ENCODE assay signal across 1 cellular context in the genomic region with DNA sequence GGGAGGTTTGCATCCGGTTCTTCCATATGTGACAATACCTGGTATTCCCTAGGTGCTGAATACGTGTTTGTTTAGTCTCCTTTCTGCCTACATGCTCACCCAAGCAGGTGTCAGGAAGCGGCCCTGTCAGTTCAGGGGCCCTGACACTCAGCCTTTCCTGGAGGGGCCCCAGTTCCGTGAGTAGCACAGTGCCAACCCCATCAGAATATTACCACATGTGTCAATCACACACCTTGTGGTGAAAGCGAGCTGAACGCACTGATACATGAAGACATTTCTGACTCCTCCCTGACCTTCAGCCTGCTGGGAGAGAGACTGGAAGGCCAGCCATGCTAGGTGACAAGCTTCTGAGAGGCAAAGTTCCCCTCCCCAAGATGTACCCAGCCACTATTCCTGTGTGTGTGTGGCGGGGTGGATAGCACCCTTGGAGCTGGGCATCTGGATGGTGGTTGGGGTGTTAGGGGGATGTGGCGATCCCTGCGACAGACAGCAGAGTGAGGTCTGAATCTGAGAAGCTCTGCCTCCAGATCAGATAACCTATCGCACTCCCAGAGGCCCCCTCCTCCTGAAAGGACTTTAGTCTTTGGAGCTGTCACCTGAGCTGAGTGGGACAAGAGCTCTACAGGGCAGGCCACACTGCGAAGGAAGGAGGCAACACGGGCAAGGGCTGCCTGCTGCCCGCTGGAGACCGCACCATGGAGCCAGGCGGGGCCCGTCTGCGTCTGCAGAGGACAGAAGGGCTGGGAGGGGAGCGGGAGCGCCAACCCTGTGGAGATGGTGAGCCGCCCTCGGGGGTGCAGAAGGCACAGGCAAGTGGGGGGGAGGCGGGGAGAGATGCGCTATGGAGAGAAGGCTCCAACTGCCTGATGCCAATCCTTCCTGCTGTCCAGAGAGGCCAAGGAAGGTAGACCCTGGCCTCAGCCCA.
A peak's percentile ranks its signal among the peaks of the same experiment; 100 is the strongest.
TF ChIP-seq lines count a peak whose summit lies in the region.

A gene with protein sequence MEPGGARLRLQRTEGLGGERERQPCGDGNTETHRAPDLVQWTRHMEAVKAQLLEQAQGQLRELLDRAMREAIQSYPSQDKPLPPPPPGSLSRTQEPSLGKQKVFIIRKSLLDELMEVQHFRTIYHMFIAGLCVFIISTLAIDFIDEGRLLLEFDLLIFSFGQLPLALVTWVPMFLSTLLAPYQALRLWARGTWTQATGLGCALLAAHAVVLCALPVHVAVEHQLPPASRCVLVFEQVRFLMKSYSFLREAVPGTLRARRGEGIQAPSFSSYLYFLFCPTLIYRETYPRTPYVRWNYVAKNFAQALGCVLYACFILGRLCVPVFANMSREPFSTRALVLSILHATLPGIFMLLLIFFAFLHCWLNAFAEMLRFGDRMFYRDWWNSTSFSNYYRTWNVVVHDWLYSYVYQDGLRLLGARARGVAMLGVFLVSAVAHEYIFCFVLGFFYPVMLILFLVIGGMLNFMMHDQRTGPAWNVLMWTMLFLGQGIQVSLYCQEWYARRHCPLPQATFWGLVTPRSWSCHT (plus strand): TSS at position 604 of the 925 bp plus-strand sequence. CDS start 92 bp downstream, at position 696.

TF ChIP-seq in HepG2, 621 proteins besides CTCF, POLR2A, EP300 and RAD21 (continued from another document and continues in another):
- TF ChIP-seq GTF2F1 (IDR thresholded peaks at IDR 0.05; ENCODE audit: low read length) (no peak), PTBP1 (IDR thresholded peaks at IDR 0.05; ENCODE audit: low read depth, low read length, poor library complexity, severe bottlenecking) (no peak), IRF9 (CRISPR knock-in tag; IDR thresholded peaks at IDR 0.05; ENCODE audit: borderline replicate concordance) (0 out of 2 replicates have a peak, but pooled peaks have one; percentile 34), ZNF878 (CRISPR knock-in tag; IDR thresholded peaks at IDR 0.05) (peak; percentile 71; the same call in 1 of the 2 replicates), TFE3 (CRISPR knock-in tag; IDR thresholded peaks at IDR 0.05) (peak; percentile 61; the same call in 1 of the 2 replicates), ZNF333 (CRISPR knock-in tag; IDR thresholded peaks at IDR 0.05; ENCODE audit: borderline replicate concordance) (no peak), TGIF2 (CRISPR knock-in tag; IDR thresholded peaks at IDR 0.05) (peak; percentile 81), MEIS2 (CRISPR knock-in tag; IDR thresholded peaks at IDR 0.05) (peak; percentile 52; the same call in 1 of the 2 replicates), SRF (IDR thresholded peaks at IDR 0.05; ENCODE audit: low read depth, low read length) (peak; percentile 62; the same call in 1 of the 2 replicates), NR2F6 (IDR thresholded peaks at IDR 0.05) (peak; percentile 79), NR2F6 (CRISPR knock-in tag; IDR thresholded peaks at IDR 0.05) (peak; percentile 68), SMAD3 (CRISPR knock-in tag; IDR thresholded peaks at IDR 0.05) (no peak), ZNF883 (CRISPR knock-in tag; IDR thresholded peaks at IDR 0.05; ENCODE audit: not compliant biosample characterization) (peak; percentile 25), ZMYM4 (CRISPR knock-in tag; IDR thresholded peaks at IDR 0.05) (peak; percentile 63; the same call in 1 of the 2 replicates), HIC2 (CRISPR knock-in tag; IDR thresholded peaks at IDR 0.05; ENCODE audit: low read depth) (peak; percentile 74; the same call in 1 of the 2 replicates), SMAD1 (CRISPR knock-in tag; IDR thresholded peaks at IDR 0.05; ENCODE audit: borderline replicate concordance, low read depth) (peak; percentile 58; the same call in 1 of the 2 replicates), TFAP4 (IDR thresholded peaks at IDR 0.05; ENCODE audit: borderline replicate concordance, low read depth) (peak; percentile 68; the same call in 1 of the 2 replicates)
- TF ChIP-seq, protein P1, sequence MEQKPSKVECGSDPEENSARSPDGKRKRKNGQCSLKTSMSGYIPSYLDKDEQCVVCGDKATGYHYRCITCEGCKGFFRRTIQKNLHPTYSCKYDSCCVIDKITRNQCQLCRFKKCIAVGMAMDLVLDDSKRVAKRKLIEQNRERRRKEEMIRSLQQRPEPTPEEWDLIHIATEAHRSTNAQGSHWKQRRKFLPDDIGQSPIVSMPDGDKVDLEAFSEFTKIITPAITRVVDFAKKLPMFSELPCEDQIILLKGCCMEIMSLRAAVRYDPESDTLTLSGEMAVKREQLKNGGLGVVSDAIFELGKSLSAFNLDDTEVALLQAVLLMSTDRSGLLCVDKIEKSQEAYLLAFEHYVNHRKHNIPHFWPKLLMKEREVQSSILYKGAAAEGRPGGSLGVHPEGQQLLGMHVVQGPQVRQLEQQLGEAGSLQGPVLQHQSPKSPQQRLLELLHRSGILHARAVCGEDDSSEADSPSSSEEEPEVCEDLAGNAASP (CRISPR knock-in tag; IDR thresholded peaks at IDR 0.05; ENCODE audit: borderline replicate concordance): peak; percentile 24; the same call in 1 of the 2 replicates
- TF ChIP-seq, protein P2, sequence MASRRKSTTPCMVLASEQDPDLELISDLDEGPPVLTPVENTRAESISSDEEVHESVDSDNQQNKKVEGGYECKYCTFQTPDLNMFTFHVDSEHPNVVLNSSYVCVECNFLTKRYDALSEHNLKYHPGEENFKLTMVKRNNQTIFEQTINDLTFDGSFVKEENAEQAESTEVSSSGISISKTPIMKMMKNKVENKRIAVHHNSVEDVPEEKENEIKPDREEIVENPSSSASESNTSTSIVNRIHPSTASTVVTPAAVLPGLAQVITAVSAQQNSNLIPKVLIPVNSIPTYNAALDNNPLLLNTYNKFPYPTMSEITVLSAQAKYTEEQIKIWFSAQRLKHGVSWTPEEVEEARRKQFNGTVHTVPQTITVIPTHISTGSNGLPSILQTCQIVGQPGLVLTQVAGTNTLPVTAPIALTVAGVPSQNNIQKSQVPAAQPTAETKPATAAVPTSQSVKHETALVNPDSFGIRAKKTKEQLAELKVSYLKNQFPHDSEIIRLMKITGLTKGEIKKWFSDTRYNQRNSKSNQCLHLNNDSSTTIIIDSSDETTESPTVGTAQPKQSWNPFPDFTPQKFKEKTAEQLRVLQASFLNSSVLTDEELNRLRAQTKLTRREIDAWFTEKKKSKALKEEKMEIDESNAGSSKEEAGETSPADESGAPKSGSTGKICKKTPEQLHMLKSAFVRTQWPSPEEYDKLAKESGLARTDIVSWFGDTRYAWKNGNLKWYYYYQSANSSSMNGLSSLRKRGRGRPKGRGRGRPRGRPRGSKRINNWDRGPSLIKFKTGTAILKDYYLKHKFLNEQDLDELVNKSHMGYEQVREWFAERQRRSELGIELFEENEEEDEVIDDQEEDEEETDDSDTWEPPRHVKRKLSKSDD (CRISPR knock-in tag; IDR thresholded peaks at IDR 0.05; ENCODE audit: low read depth): peak; percentile 30; the same call in 1 of the 2 replicates
- TF ChIP-seq, protein P3, sequence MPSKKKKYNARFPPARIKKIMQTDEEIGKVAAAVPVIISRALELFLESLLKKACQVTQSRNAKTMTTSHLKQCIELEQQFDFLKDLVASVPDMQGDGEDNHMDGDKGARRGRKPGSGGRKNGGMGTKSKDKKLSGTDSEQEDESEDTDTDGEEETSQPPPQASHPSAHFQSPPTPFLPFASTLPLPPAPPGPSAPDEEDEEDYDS (CRISPR knock-in tag; IDR thresholded peaks at IDR 0.05): peak; percentile 66
- TF ChIP-seq, protein P4, sequence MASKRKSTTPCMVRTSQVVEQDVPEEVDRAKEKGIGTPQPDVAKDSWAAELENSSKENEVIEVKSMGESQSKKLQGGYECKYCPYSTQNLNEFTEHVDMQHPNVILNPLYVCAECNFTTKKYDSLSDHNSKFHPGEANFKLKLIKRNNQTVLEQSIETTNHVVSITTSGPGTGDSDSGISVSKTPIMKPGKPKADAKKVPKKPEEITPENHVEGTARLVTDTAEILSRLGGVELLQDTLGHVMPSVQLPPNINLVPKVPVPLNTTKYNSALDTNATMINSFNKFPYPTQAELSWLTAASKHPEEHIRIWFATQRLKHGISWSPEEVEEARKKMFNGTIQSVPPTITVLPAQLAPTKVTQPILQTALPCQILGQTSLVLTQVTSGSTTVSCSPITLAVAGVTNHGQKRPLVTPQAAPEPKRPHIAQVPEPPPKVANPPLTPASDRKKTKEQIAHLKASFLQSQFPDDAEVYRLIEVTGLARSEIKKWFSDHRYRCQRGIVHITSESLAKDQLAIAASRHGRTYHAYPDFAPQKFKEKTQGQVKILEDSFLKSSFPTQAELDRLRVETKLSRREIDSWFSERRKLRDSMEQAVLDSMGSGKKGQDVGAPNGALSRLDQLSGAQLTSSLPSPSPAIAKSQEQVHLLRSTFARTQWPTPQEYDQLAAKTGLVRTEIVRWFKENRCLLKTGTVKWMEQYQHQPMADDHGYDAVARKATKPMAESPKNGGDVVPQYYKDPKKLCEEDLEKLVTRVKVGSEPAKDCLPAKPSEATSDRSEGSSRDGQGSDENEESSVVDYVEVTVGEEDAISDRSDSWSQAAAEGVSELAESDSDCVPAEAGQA (IDR thresholded peaks at IDR 0.05; ENCODE audit: low read depth): peak; percentile 19; the same call in 1 of the 2 replicates
- TF ChIP-seq, protein P4 (CRISPR knock-in tag; IDR thresholded peaks at IDR 0.05; ENCODE audit: borderline replicate concordance): no peak
